Comparison of ENCODE assay signal across 24 cellular contexts in the genomic region with DNA sequence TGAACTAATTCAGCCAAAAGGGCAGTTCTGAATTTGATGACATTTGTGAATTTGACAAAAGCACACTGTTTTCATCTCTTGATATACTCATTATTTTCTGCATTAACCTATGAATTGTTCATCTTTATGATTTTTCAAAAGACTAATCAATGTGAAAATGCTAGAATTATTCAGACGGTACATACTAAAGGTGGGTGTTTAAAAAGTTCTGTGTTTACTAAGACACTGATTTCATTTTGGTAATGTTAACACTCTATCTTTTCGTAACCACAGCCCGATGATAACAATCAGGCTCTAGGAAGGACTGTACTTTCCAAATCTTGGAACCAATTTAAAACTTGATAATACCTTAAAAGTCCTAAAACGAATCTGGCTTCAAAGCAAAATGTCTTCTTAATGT.
"Had no signal": no experiment of that assay in that cellular context is flagged by ENCODE, and none has a peak within 500 bp of the region (broad histone marks: within the 10 kb centered on the region; RNA-seq: fewer than 3 reads in every experiment).

No MANE protein-coding gene starts in this region.

- H3K4me1 Mint-ChIP-seq: nephron had no signal

- FAIRE-seq: small intestine, urothelium cell line had no signal

- H3K4me3 Mint-ChIP-seq: natural killer cell; nephron; neural progenitor cell; stimulated activated naive B cell treated with anti-CD40 and anti-IgM and Interleukin-4, amounts not matched to agents 10 μg/mL and 1 μg/mL and 100 μg/mL, for 72 hours; stimulated activated naive CD8-positive, alpha-beta T cell treated with anti-CD3 and anti-CD28 coated beads, Interleukin-15, Interleukin-2, amounts not matched to agents 100 ng/mL and 50 ng/mL, for 24 hours had no signal

- H3K27ac Mint-ChIP-seq: neural progenitor cell; progenitor cell of endocrine pancreas; stimulated activated naive B cell treated with anti-CD40 and anti-IgM and Interleukin-4, amounts not matched to agents 10 μg/mL and 1 μg/mL and 100 μg/mL, for 72 hours had no signal

- H3K9me3 Mint-ChIP-seq: natural killer cell; nephron; neural progenitor cell; stimulated activated naive B cell treated with anti-CD40 and anti-IgM and Interleukin-4, amounts not matched to agents 10 μg/mL and 1 μg/mL and 100 μg/mL, for 72 hours; stimulated activated naive CD8-positive, alpha-beta T cell treated with anti-CD3 and anti-CD28 coated beads, Interleukin-15, Interleukin-2, amounts not matched to agents 100 ng/mL and 50 ng/mL, for 24 hours had no signal

- H3K36me3 Mint-ChIP-seq: natural killer cell, neural progenitor cell had no signal

- ATAC-seq: natural killer cell; psoas muscle; right cardiac atrium; right lobe of liver; stimulated activated naive B cell treated with anti-CD40 and anti-IgM and Interleukin-4, amounts not matched to agents 10 μg/mL and 1 μg/mL and 100 μg/mL, for 72 hours had no signal

- DNase-seq: natural killer cell; occipital lobe; ovary; posterior cingulate gyrus; psoas muscle; right cardiac atrium; right lobe of liver; sigmoid colon; small intestine; stimulated activated CD4-positive, alpha-beta T cell treated with anti-CD3 and anti-CD28 coated beads, Interleukin-15, amount 100 ng/mL, for 24 hours; stimulated activated CD4-positive, alpha-beta T cell treated with anti-CD3 and anti-CD28 coated beads, Interleukin-4, amount 100 ng/mL, for 1 hour; stimulated activated CD4-positive, alpha-beta T cell treated with anti-CD3 and anti-CD28 coated beads, Interleukin-4, amount 100 ng/mL, for 4 hours; stimulated activated CD8-positive, alpha-beta memory T cell treated with anti-CD3 and anti-CD28 coated beads, Interleukin-4, amount 100 ng/mL, for 48 hours; stimulated activated naive B cell treated with anti-CD40 and anti-IgM and Interleukin-4, amounts not matched to agents 10 μg/mL and 1 μg/mL and 100 μg/mL, for 72 hours; stimulated activated naive CD4-positive, alpha-beta T cell treated with Interleukin-2 at 50 U/mL for 16 hours; stomach; thyroid gland; trophoblast cell; upper lobe of left lung had no signal

- H3K27me3 Mint-ChIP-seq: progenitor cell of endocrine pancreas; stimulated activated naive B cell treated with anti-CD40 and anti-IgM and Interleukin-4, amounts not matched to agents 10 μg/mL and 1 μg/mL and 100 μg/mL, for 72 hours; stimulated activated naive CD8-positive, alpha-beta T cell treated with anti-CD3 and anti-CD28 coated beads, Interleukin-15, Interleukin-2, amounts not matched to agents 100 ng/mL and 50 ng/mL, for 24 hours had no signal
